Comparison of ENCODE assay signal across 3 cellular contexts in genomic region chr2:218745160-218745558, GRCh38.
TF ChIP-seq lines count a peak whose summit lies in the region.

No MANE protein-coding gene starts in this region.

TF ChIP-seq in IMR-90, 13 proteins besides CTCF, POLR2A, EP300 and RAD21:
- TF ChIP-seq NFE2L2 (IDR thresholded peaks at IDR 0.05; ENCODE audit: low read depth, low read length) (peak; percentile 19; the same call in 1 of the 2 replicates), USF2 (IDR thresholded peaks at IDR 0.05; ENCODE audit: low read depth, low read length) (no peak)

TF ChIP-seq in GM12878, 131 proteins besides CTCF, POLR2A, EP300 and RAD21:
- TF ChIP-seq EED (IDR thresholded peaks at IDR 0.05; ENCODE audit: low read depth) (0 out of 2 replicates have a peak, but pooled peaks have one; percentile 27), SP1 (IDR thresholded peaks at IDR 0.05; ENCODE audit: low read depth, low read length) (peak; percentile 8), SPI1 (IDR thresholded peaks at IDR 0.05; ENCODE audit: borderline replicate concordance, insufficient read depth, low read depth, low read length) (peak; percentile 58; the same call in 1 of the 2 replicates), MYB (IDR thresholded peaks at IDR 0.05; ENCODE audit: borderline replicate concordance, low read depth, low read length) (no peak), RUNX3 (IDR thresholded peaks at IDR 0.05; ENCODE audit: low read length) (peak; percentile 41)
TF ChIP-seq in GM12878: peak in this region for 4.

TF ChIP-seq in liver, 16 proteins besides CTCF, POLR2A, EP300 and RAD21:
- TF ChIP-seq MAX (IDR thresholded peaks at IDR 0.05) (peak; percentile 20), NR2F2 (IDR thresholded peaks at IDR 0.05) (no peak), ATF3 (IDR thresholded peaks at IDR 0.05) (no peak), HNF4A (conservative IDR thresholded peaks at IDR 0.05) (peak in 1 of 2 donors; percentile 16), RXRA (IDR thresholded peaks at IDR 0.05) (peak; percentile 83 to 87), TAF1 (conservative IDR thresholded peaks at IDR 0.05) (no peak)
